9 cellular contexts compared by ENCODE assay signal in the genomic region with DNA sequence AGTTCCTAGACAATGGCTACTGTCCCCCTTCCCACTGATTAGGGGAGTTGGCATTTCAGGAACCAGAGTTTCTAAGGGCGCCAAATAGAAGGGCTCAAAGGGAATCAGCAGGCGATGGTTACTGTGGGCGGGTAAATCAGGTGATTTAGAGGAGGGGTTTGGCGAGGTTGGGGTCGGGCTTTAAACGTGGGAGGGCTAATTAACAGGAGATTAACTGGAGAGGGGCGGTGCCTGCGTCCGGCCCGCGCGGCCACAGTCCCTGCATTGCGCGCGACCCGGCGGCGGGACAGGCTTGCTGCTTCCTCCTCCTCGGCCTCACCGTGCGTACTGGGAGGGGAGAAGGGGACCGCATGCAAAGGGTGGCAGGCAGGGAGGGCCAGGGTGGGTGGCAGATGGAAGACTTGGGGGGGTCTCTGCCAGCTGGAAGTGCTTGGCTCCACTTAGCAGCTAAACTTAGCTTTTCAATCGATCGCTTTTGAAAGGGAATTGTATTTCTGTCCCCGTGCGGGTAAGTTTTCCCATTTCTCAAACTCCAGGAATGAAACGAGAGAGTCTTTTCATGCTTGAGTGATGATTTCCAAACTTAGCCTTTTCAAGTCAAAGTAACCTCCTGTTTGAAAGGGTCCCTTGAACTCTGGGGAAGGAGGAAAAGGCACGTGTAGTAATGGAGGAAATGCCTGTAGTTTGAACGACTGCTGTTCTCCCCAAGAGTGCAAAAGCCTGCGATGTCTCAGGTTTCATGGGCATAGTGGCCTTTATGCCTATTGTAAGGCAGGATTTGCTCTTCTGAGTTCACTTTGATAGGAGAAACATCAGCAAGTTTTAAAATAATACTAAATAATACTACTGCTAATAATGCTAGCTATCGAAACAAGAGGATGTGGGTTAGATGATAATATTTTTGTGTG. TPM values are rescaled to one million over a fixed set of nuclear protein-coding genes. Genes with fewer than 3 reads are reported as not detected.
DNase-seq lines count a peak whose midpoint lies in the region; ATAC-seq and TF ChIP-seq lines count a peak whose summit lies in the region.
"Had no signal": no experiment of that assay in that cellular context is flagged by ENCODE, and none has a peak within 500 bp of the region (broad histone marks: within the 10 kb centered on the region; RNA-seq: fewer than 3 reads in every experiment).

A gene with protein sequence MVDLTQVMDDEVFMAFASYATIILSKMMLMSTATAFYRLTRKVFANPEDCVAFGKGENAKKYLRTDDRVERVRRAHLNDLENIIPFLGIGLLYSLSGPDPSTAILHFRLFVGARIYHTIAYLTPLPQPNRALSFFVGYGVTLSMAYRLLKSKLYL (plus strand): TSS at position 255 of the 908 bp plus-strand sequence. CDS start 6,608 bp downstream, outside the sequence.

- no peaks in the 10 kb centered on the region for H3F3A ChIP-seq in neural cell (ENCODE audit: insufficient read depth, low read length, poor library complexity, severe bottlenecking)

- H3K27me3 ChIP-seq in ACC112 (ENCODE audit: insufficient read depth, low read length) (no peaks in the 10 kb centered on the region), HUES64 (ENCODE audit: insufficient read depth, low read length) (no peaks in the 10 kb centered on the region), foreskin keratinocyte (no peaks in the 10 kb centered on the region), neural cell (ENCODE audit: insufficient read depth, low read depth, low read length) (peaks cover 24% of the 10 kb centered on the region)

- no peaks in the 10 kb centered on the region for H3K9me2 ChIP-seq in neural cell (ENCODE audit: insufficient read depth, low read length)

- DNase-seq in foreskin keratinocyte: peak; percentile 9 to 43
- no peak for DNase-seq in stimulated activated CD4-positive, alpha-beta T cell treated with anti-CD3 and anti-CD28 coated beads, Interleukin-4, amount 100 ng/mL, for 1 hour
- DNase-seq: natural killer cell had no signal

- peak within 1 kb of the TSS; percentile 80 for H3K4me3 ChIP-seq in ACC112 (ENCODE audit: low read depth, low read length)
- H3K4me3 ChIP-seq in HUES64 (ENCODE audit: low read length): peak within 1 kb of the TSS; percentile 93
- H3K4me3 ChIP-seq in neural cell (ENCODE audit: low read length): peak within 1 kb of the TSS; percentile 60

- peak within 1 kb of the TSS; percentile 95 for H3K9ac ChIP-seq in HUES64 (ENCODE audit: low read depth, low read length)
- H3K9ac ChIP-seq in neural cell (ENCODE audit: low read length): no peak within 1 kb of the TSS

- no peaks in the 10 kb centered on the region for H4K20me1 ChIP-seq in neural cell (ENCODE audit: insufficient read depth)

- H3K36me3 ChIP-seq in ACC112 (ENCODE audit: insufficient read depth, low read length): peaks cover 7% of the 10 kb centered on the region; the same call in 1 of the 2 replicates
- H3K36me3 ChIP-seq in HUES64 (ENCODE audit: insufficient read depth, low read length): peaks cover 14% of the 10 kb centered on the region
- no peaks in the 10 kb centered on the region for H3K36me3 ChIP-seq in neural cell (ENCODE audit: insufficient read depth, low read length)

- TF ChIP-seq EP300 in neural cell (conservative IDR thresholded peaks at IDR 0.05; ENCODE audit: poor library complexity, severe bottlenecking): no peak

- H3K79me2 ChIP-seq in ACC112 (ENCODE audit: control insufficient read depth, insufficient read depth, low read length, unreplicated experiment): peaks cover 50% of the 10 kb centered on the region
- H3K79me2 ChIP-seq in neural cell (replicated peaks; ENCODE audit: insufficient read depth, low read length): no peaks in the 10 kb centered on the region

- H3K4me1 ChIP-seq in ACC112 (ENCODE audit: control insufficient read depth, insufficient read depth, low read length, unreplicated experiment) (peaks cover 49% of the 10 kb centered on the region), HUES64 (ENCODE audit: insufficient read depth, low read length) (peaks cover 36% of the 10 kb centered on the region), foreskin keratinocyte (peaks cover 18% of the 10 kb centered on the region)

- peak within 1 kb of the TSS; percentile 32 for H2AFZ ChIP-seq in ACC112 (ENCODE audit: low read length, unreplicated experiment)
- no peak within 1 kb of the TSS for H2AFZ ChIP-seq in neural cell (ENCODE audit: low read depth, low read length)

- peak; percentile 64 for ATAC-seq in GM19324 (IDR thresholded peaks at IDR 0.05; ENCODE audit: low FRiP score, unreplicated experiment)
- peak; percentile 86 for ATAC-seq in SK-N-SH treated with all-trans-retinoic acid at 6 μM for 48 hours
- ATAC-seq in foreskin keratinocyte: peak; percentile 64
- ATAC-seq in HG03469 (IDR thresholded peaks at IDR 0.05; ENCODE audit: unreplicated experiment): no peak

- no peak within 1 kb of the TSS for H3K4me2 ChIP-seq in neural cell (ENCODE audit: low read length)

- TF ChIP-seq RAD21 in neural cell (conservative IDR thresholded peaks at IDR 0.05): no peak

- TF ChIP-seq CTCF in foreskin keratinocyte (conservative IDR thresholded peaks at IDR 0.05) (no peak), neural cell (IDR thresholded peaks at IDR 0.05; ENCODE audit: poor library complexity, severe bottlenecking) (no peak)

- H3K27ac ChIP-seq in ACC112 (ENCODE audit: low read depth, low read length): peak within 1 kb of the TSS; percentile 97
- peak within 1 kb of the TSS; percentile 79 for H3K27ac ChIP-seq in HUES64 (ENCODE audit: low read depth, low read length)
- H3K27ac ChIP-seq in foreskin keratinocyte: peak within 1 kb of the TSS; percentile 71
- no peak within 1 kb of the TSS for H3K27ac ChIP-seq in neural cell (ENCODE audit: low read length)

- under 1% methylated on average over 30 of the region's 31 CpGs for WGBS in HUES64

- H3K9me3 ChIP-seq in HUES64 (ENCODE audit: insufficient read depth, low read depth, low read length) (no peaks in the 10 kb centered on the region), neural cell (ENCODE audit: low read length) (no peaks in the 10 kb centered on the region)

TF ChIP-seq in SK-N-SH treated with all-trans-retinoic acid at 6 μM for 48 hours, 23 proteins besides CTCF, POLR2A, EP300 and RAD21:
- TF ChIP-seq ZNF565 (CRISPR knock-in tag; conservative IDR thresholded peaks at IDR 0.05; ENCODE audit: low read depth) (no peak), ESRRG (CRISPR knock-in tag; IDR thresholded peaks at IDR 0.05) (no peak), TOX (CRISPR knock-in tag; IDR thresholded peaks at IDR 0.05; ENCODE audit: borderline replicate concordance) (no peak)

TF ChIP-seq in neural cell, 6 proteins besides CTCF, POLR2A, EP300 and RAD21:
- no peak for TF ChIP-seq POLR2AphosphoS5 (IDR thresholded peaks at IDR 0.05)
- no peak for TF ChIP-seq MXI1 (conservative IDR thresholded peaks at IDR 0.05; ENCODE audit: poor library complexity, severe bottlenecking)
- no peak for TF ChIP-seq TAF1 (IDR thresholded peaks at IDR 0.05; ENCODE audit: low read depth)
- TF ChIP-seq EZH2 (IDR thresholded peaks at IDR 0.05; ENCODE audit: borderline replicate concordance, insufficient read depth, low read length, poor library complexity, severe bottlenecking): no peak

RNA-seq across cellular contexts. Expression of the gene that starts here (rescaled TPM):
- polyA plus RNA-seq in HUES64 (2013, experiment 1 of 2): 371 TPM
- 405 TPM for polyA plus RNA-seq in HUES64 (2013, experiment 2 of 2)
- total RNA-seq in foreskin keratinocyte: 125 and 146 TPM in 2 replicates
- 183 and 216 TPM in 2 replicates for polyA plus RNA-seq in foreskin keratinocyte
- 3.7 TPM in 1 of 2 replicates, not detected in the other for polyA plus RNA-seq in neural cell
- polyA minus RNA-seq in neural cell: not detected in 2 replicates

Comparison
In these comparisons a context has a peak if more than half of its experiments do, and no peak if none do; other contexts are left out.
1. RNA of the gene that starts here (polyA plus RNA-seq): 183 to 216 TPM in foreskin keratinocyte; 3.7 TPM in neural cell; every median in the first group is over 10 times any median in the second.
2. Peak in every context shown above with its lines, with median percentiles within 50 percentile points of each other: H3K4me3 ChIP-seq.